ENCODE assay signal across 8 cellular contexts in the genomic region with DNA sequence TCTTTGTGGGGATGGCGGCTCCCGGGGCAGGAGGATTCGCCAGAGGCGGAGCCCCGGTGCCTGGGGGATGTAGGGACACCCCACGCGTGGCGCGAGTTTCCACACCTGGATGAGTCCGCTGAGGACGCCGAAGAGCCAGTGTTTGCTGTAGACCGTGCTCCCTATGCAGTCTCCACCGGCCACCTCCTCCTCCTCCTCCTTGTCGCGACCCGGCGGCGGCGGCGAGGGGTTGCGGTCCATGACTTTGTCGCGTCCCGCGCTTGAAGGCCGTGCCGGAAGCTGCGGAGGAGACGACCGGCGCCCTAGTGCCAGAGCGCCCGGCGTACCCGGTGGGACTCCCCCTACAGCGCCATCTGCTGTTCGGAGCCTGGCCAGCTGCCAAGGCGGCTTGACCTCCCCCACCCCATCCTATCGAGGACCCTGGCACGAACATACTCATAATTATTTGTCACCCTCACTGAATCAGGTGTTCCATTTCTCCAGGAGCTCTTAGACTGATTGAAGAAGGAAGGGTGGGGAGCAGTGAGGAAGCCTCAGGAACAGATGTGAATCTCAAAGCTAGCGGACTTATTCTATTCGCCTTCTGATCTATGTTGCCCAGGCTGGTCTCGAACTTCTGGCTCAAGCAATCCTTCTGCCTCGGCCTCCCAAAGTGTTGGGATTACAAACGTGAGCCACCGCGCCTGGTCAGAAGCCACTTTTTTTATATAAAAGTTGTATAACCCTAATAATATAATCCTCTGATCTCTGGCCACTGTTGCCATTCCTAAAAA. TPM values are rescaled to one million over a fixed set of nuclear protein-coding genes. Genes with fewer than 3 reads are reported as not detected.
DNase-seq lines count a peak whose midpoint lies in the region; ATAC-seq and TF ChIP-seq lines count a peak whose summit lies in the region.

A gene with protein sequence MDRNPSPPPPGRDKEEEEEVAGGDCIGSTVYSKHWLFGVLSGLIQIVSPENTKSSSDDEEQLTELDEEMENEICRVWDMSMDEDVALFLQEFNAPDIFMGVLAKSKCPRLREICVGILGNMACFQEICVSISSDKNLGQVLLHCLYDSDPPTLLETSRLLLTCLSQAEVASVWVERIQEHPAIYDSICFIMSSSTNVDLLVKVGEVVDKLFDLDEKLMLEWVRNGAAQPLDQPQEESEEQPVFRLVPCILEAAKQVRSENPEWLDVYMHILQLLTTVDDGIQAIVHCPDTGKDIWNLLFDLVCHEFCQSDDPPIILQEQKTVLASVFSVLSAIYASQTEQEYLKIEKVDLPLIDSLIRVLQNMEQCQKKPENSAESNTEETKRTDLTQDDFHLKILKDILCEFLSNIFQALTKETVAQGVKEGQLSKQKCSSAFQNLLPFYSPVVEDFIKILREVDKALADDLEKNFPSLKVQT (minus strand): TSS at position 281 of the 773 bp plus-strand sequence. CDS start 41 bp downstream, at position 240.

- H4K20me1 ChIP-seq in DND-41 (ENCODE audit: insufficient read depth, low read length), result peaks cover 7% of the 10 kb centered on the region; the same call in 1 of the 2 replicates
- H4K20me1 ChIP-seq in fibroblast of lung (ENCODE audit: control insufficient read depth, extremely low read depth, insufficient read depth, low read length), result no peaks in the 10 kb centered on the region

- H2AFZ ChIP-seq in DND-41 (ENCODE audit: low read depth, low read length) (peak within 1 kb of the TSS; percentile 92), fibroblast of lung (ENCODE audit: low read length) (peak within 1 kb of the TSS; percentile 98)

- peaks cover 32% of the 10 kb centered on the region for H3K36me3 ChIP-seq in DND-41 (ENCODE audit: insufficient read depth, low read length)
- peaks cover 2% of the 10 kb centered on the region for H3K36me3 ChIP-seq in fibroblast of lung (ENCODE audit: control insufficient read depth, insufficient read depth, low read length)

- in situ Hi-C loops in KBM-7 (cut with MboI; ENCODE audit: low pct_unique_long_range_greater_than_20kb, low sequenced_read_pairs), result no loop called here

- no peaks in the 10 kb centered on the region for H3K9me3 Mint-ChIP-seq in naive thymus-derived CD8-positive, alpha-beta T cell
- H3K9me3 Mint-ChIP-seq in stimulated activated naive B cell treated with anti-CD40 and anti-IgM and Interleukin-4, amounts not matched to agents 10 μg/mL and 1 μg/mL and 100 μg/mL, for 72 hours, result peaks cover 3 to 9% of the 10 kb centered on the region in 2 donors

- no peaks in the 10 kb centered on the region for H3K9me3 ChIP-seq in DND-41 (ENCODE audit: insufficient read depth, low read length, severe bottlenecking)
- no peaks in the 10 kb centered on the region for H3K9me3 ChIP-seq in fibroblast of lung (ENCODE audit: control insufficient read depth, insufficient read depth, low read depth, low read length)

- peaks cover 15 to 38% (median 24%) of the 10 kb centered on the region in 4 donors for H3K4me1 Mint-ChIP-seq in naive thymus-derived CD8-positive, alpha-beta T cell
- H3K4me1 Mint-ChIP-seq in stimulated activated naive B cell treated with anti-CD40 and anti-IgM and Interleukin-4, amounts not matched to agents 10 μg/mL and 1 μg/mL and 100 μg/mL, for 72 hours, result peaks cover 15 to 33% of the 10 kb centered on the region in 2 donors

- H3K4me2 ChIP-seq in DND-41 (ENCODE audit: insufficient read depth, low read length) (peak within 1 kb of the TSS; percentile 92), fibroblast of lung (ENCODE audit: extremely low read depth, insufficient read depth, low read length) (peak within 1 kb of the TSS; percentile 94)

- H3K27me3 ChIP-seq in DND-41 (ENCODE audit: insufficient read depth, low read length, poor library complexity) (peaks cover 2% of the 10 kb centered on the region), fibroblast of lung (ENCODE audit: control insufficient read depth, insufficient read depth, low read length) (no peaks in the 10 kb centered on the region)

- peaks cover 49% of the 10 kb centered on the region for H3K79me2 ChIP-seq in DND-41 (ENCODE audit: insufficient read depth, low read length)
- H3K79me2 ChIP-seq in fibroblast of lung (ENCODE audit: control insufficient read depth, insufficient read depth, low read length), result peaks cover 12% of the 10 kb centered on the region

- peaks cover 2 to 12% (median 10%) of the 10 kb centered on the region in 5 donors for H3K27me3 Mint-ChIP-seq in naive thymus-derived CD8-positive, alpha-beta T cell
- H3K27me3 Mint-ChIP-seq in stimulated activated naive B cell treated with anti-CD40 and anti-IgM and Interleukin-4, amounts not matched to agents 10 μg/mL and 1 μg/mL and 100 μg/mL, for 72 hours, result peaks cover 16 to 19% of the 10 kb centered on the region in 2 donors

- peak within 1 kb of the TSS; percentile 83 for H3K27ac ChIP-seq in DND-41 (ENCODE audit: low read length)
- peak within 1 kb of the TSS; percentile 69 for H3K27ac ChIP-seq in fibroblast of lung (ENCODE audit: insufficient read depth, low read length)

- peak within 1 kb of the TSS; percentile 77 to 96 (median 86) for H3K27ac Mint-ChIP-seq in naive thymus-derived CD8-positive, alpha-beta T cell
- peak within 1 kb of the TSS; percentile 96 for H3K27ac Mint-ChIP-seq in stimulated activated naive B cell treated with anti-CD40 and anti-IgM and Interleukin-4, amounts not matched to agents 10 μg/mL and 1 μg/mL and 100 μg/mL, for 72 hours

- H3K4me3 ChIP-seq in DND-41 (ENCODE audit: low read depth in 1 of 2, low read length in 2 of 2) (peak within 1 kb of the TSS; percentile 68 to 78; a peak in 3 of 4 replicates), fibroblast of lung (replicated peaks in 1 of 4; ENCODE audit: control extremely low read depth in 1 of 4, insufficient read depth in 1 of 4, low read depth in 3 of 4, low read length in 4 of 4) (peak within 1 kb of the TSS; percentile 87 to 92 (median 91))

- H3K4me3 Mint-ChIP-seq in naive thymus-derived CD8-positive, alpha-beta T cell, result peak within 1 kb of the TSS; percentile 89 to 97 (median 94)
- peak within 1 kb of the TSS; percentile 95 to 96 for H3K4me3 Mint-ChIP-seq in stimulated activated naive B cell treated with anti-CD40 and anti-IgM and Interleukin-4, amounts not matched to agents 10 μg/mL and 1 μg/mL and 100 μg/mL, for 72 hours

- ATAC-seq in DND-41 (ENCODE audit: insufficient read depth, low read depth), result peak; percentile 98
- peak; percentile 93 for ATAC-seq in GM21717 (IDR thresholded peaks at IDR 0.05; ENCODE audit: unreplicated experiment)
- peak; percentile 98 to 99 for ATAC-seq in naive thymus-derived CD8-positive, alpha-beta T cell
- ATAC-seq in stimulated activated naive B cell treated with anti-CD40 and anti-IgM and Interleukin-4, amounts not matched to agents 10 μg/mL and 1 μg/mL and 100 μg/mL, for 72 hours (replicated peaks), result peak; percentile 98

- peak within 1 kb of the TSS; percentile 84 for H3K9ac ChIP-seq in DND-41 (ENCODE audit: low read depth, low read length)
- peak within 1 kb of the TSS; percentile 76 for H3K9ac ChIP-seq in fibroblast of lung (ENCODE audit: insufficient read depth, low read length)

- peak; percentile 100 for TF ChIP-seq CTCF in DND-41 (IDR thresholded peaks at IDR 0.05; ENCODE audit: borderline replicate concordance, extremely low read depth, low read length, poor library complexity, severe bottlenecking)
- TF ChIP-seq CTCF in fibroblast of lung (conservative IDR thresholded peaks at IDR 0.05 in 1 of 2, IDR thresholded peaks at IDR 0.05 in 1 of 2; ENCODE audit: low read depth in 1 of 2, low read length in 2 of 2), result peak; percentile 52 to 65

- peaks cover 0 to 24% (median 6%) of the 10 kb centered on the region in 3 donors for H3K36me3 Mint-ChIP-seq in naive thymus-derived CD8-positive, alpha-beta T cell
- H3K36me3 Mint-ChIP-seq in stimulated activated naive B cell treated with anti-CD40 and anti-IgM and Interleukin-4, amounts not matched to agents 10 μg/mL and 1 μg/mL and 100 μg/mL, for 72 hours, result peaks cover 24 to 29% of the 10 kb centered on the region in 2 donors

- H3K4me1 ChIP-seq in DND-41 (ENCODE audit: insufficient read depth, low read length) (peaks cover 35% of the 10 kb centered on the region), fibroblast of lung (ENCODE audit: control insufficient read depth, extremely low read depth, insufficient read depth, low read length) (peaks cover 3% of the 10 kb centered on the region)

- DNase-seq in DND-41 (peak; percentile 91), KBM-7 (peak; percentile 91), fibroblast of lung (ENCODE audit: low read depth in 2 of 2) (peak; percentile 69 to 77)
- peak; percentile 93 to 95 for DNase-seq in activated T-cell treated with anti-CD3 and anti-CD28 coated beads, Interleukin-2, amount 50 U/mL, for 48 hours
- DNase-seq in naive thymus-derived CD8-positive, alpha-beta T cell, result peak; percentile 75 to 92 (median 85)
- DNase-seq in stimulated activated naive B cell treated with anti-CD40 and anti-IgM and Interleukin-4, amounts not matched to agents 10 μg/mL and 1 μg/mL and 100 μg/mL, for 72 hours, result peak; percentile 87

- POLR2A ChIA-PET in naive thymus-derived CD8-positive, alpha-beta T cell (lab: Charles Lee), result interaction anchor here (0.6 to 1.7 kb wide), 3 partner anchors 93 to 1367 kb away, joined by 3 to 17 read pairs (median 3); a partner anchor contains a TSS

RNA-seq across cellular contexts. Expression of the gene that starts here (rescaled TPM):
- polyA plus RNA-seq in PFSK-1 (2012; ENCODE audit: insufficient read length, low read depth), result 41.7 TPM
- 17.7 and 20.0 TPM in 2 replicates for total RNA-seq in fibroblast of lung
- polyA plus RNA-seq in fibroblast of lung, result 15.0 and 16.4 TPM in 2 replicates
- polyA plus RNA-seq in fibroblast of lung (2012), result 13.4 and 15.6 TPM in 2 replicates
- polyA minus RNA-seq in fibroblast of lung (ENCODE audit: low replicate concordance), result 1.4 and 6.2 TPM in 2 replicates
- total RNA-seq in naive thymus-derived CD8-positive, alpha-beta T cell, result 10 to 100 TPM; 18.7 to 20.3 TPM
- polyA plus RNA-seq in naive thymus-derived CD8-positive, alpha-beta T cell, result 10 to 100 TPM in 2 of 3 donors, 1 to 10 TPM in 1; 8.1 to 14.4 (median 13.1) TPM

Comparison
In these comparisons a context has a peak if more than half of its experiments do, and no peak if none do; other contexts are left out.
1. Peak in every context shown above with its lines: DNase-seq, ATAC-seq, H3K4me3 ChIP-seq and H3K27ac ChIP-seq.